20 cellular contexts compared by ENCODE assay signal in the genomic region with DNA sequence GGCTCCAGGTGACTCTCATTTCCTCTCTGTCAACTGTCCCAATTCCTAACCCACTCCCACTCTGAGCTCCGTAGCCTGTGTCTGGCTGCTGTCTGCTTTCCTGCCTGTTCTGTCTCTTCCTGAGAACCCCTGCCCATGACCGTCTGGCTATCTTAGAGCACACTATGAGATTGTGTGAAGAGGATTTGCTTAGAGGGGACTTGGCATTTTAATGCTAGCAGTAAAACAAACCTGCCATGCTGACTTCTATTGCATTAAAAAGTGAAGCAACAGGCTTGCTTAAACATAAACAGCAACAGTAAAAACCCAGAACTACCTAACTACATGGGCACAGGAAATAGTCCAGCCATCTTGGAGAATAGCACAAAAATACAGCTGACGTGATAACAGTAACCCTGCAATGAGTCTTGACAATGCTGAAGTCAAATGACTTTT.
A peak's percentile ranks its signal among the peaks of the same experiment; 100 is the strongest.
DNase-seq lines count a peak whose midpoint lies in the region; ATAC-seq and TF ChIP-seq lines count a peak whose summit lies in the region.
"Had no signal": no experiment of that assay in that cellular context is flagged by ENCODE, and none has a peak within 500 bp of the region (broad histone marks: within the 10 kb centered on the region; RNA-seq: fewer than 3 reads in every experiment).

No MANE protein-coding gene starts in this region.

- no peak overlapping the region for H3K4me3 Mint-ChIP-seq in GM23338
- H3K4me3 Mint-ChIP-seq: activated CD4-positive, alpha-beta memory T cell treated with anti-CD3 and anti-CD28 coated beads, Interleukin-2, amount 10 ng/mL, durations not matched to agents 7 days and 5 days; CD4-positive, alpha-beta memory T cell had no signal

- H3K4me3 ChIP-seq in subcutaneous abdominal adipose tissue (ENCODE audit: low read depth in 1 of 5, low read length in 5 of 5) (no peak overlapping the region), GM23338 (no peak overlapping the region)
- H3K4me3 ChIP-seq: colonic mucosa, thyroid gland had no signal

- H3K9me3 ChIP-seq in subcutaneous abdominal adipose tissue (ENCODE audit: control insufficient read depth in 5 of 5, low read length in 5 of 5): no peaks in the 10 kb centered on the region
- H3K9me3 ChIP-seq: colonic mucosa, thyroid gland had no signal

- no peaks in the 10 kb centered on the region for H3K9me3 Mint-ChIP-seq in GM23338
- H3K9me3 Mint-ChIP-seq: activated CD4-positive, alpha-beta memory T cell treated with anti-CD3 and anti-CD28 coated beads, Interleukin-2, amount 10 ng/mL, durations not matched to agents 7 days and 5 days had no signal

- no peaks in the 10 kb centered on the region for H3K27me3 ChIP-seq in subcutaneous abdominal adipose tissue (ENCODE audit: control insufficient read depth in 5 of 5, insufficient read depth in 4 of 5, low read length in 5 of 5)
- H3K27me3 ChIP-seq in GM23338 (ENCODE audit: insufficient read depth): no peaks in the 10 kb centered on the region
- H3K27me3 ChIP-seq: colonic mucosa, thyroid gland had no signal

- H3K36me3 ChIP-seq in subcutaneous abdominal adipose tissue (ENCODE audit: control insufficient read depth in 5 of 5, insufficient read depth in 5 of 5, low read length in 5 of 5) (no peaks in the 10 kb centered on the region), GM23338 (ENCODE audit: insufficient read depth) (no peaks in the 10 kb centered on the region)
- H3K36me3 ChIP-seq: colonic mucosa, thyroid gland had no signal

- DNase-seq in NOMO-1 treated with DMSO at 0.1 percent for 48 hours (lab: John Stamatoyannopoulos, UW; ENCODE audit: unreplicated experiment) (peak; percentile 53), NOMO-1 treated with dmso at 0.1 percent for 144 hours (lab: John Stamatoyannopoulos, UW; ENCODE audit: unreplicated experiment) (no peak), left kidney (ENCODE audit: low read depth, low spot score) (peak; percentile 43), GM23338 (ENCODE audit: low spot score) (no peak), NCI-H1436 treated with DMSO at 0.1 percent for 48 hours (lab: John Stamatoyannopoulos, UW) (no peak)
- DNase-seq: activated CD4-positive, alpha-beta memory T cell treated with anti-CD3 and anti-CD28 coated beads, Interleukin-2, amount 10 ng/mL, durations not matched to agents 7 days and 5 days; aorta; CD4-positive, alpha-beta memory T cell; colonic mucosa; EL; kidney glomerular epithelial cell; NCI-H2029 treated with DMSO at 0.1 percent for 48 hours; NCI-H526; SW 1271; thyroid gland had no signal

- TF ChIP-seq CTCF in VCaP (conservative IDR thresholded peaks at IDR 0.05): no peak
- TF ChIP-seq CTCF in GM23338 (conservative IDR thresholded peaks at IDR 0.05; ENCODE audit: low read depth in 2 of 2): no peak

- H2AFZ ChIP-seq in GM23338: no peak overlapping the region

- H3K27ac ChIP-seq in VCaP (peak overlapping the region; percentile 45), subcutaneous abdominal adipose tissue (ENCODE audit: low read depth, low read length) (peak overlapping the region; percentile 66), GM23338 (ENCODE audit: low read depth) (no peak overlapping the region)
- H3K27ac ChIP-seq: colonic mucosa, epithelial cell of prostate had no signal

- H3K79me2 ChIP-seq in GM23338 (replicated peaks; ENCODE audit: insufficient read depth): no peaks in the 10 kb centered on the region

- H3K4me1 ChIP-seq in subcutaneous abdominal adipose tissue (ENCODE audit: control insufficient read depth in 5 of 5, insufficient read depth in 5 of 5, low read length in 5 of 5) (peaks cover 22 to 86% (median 72%) of the 10 kb centered on the region in 5 donors), GM23338 (ENCODE audit: insufficient read depth) (peaks cover 3% of the 10 kb centered on the region; the same call in 1 of the 2 replicates)

- no peak overlapping the region for H3K9ac ChIP-seq in subcutaneous abdominal adipose tissue (ENCODE audit: low read length in 5 of 5)

- H3K4me1 Mint-ChIP-seq in GM23338: peaks cover 3% of the 10 kb centered on the region; the same call in 2 of the 3 replicates

- no peaks in the 10 kb centered on the region for H3K36me3 Mint-ChIP-seq in GM23338 (ENCODE audit: low read depth)

- no peak overlapping the region for H3K4me2 ChIP-seq in GM23338

- peaks cover 2% of the 10 kb centered on the region for H3K27me3 Mint-ChIP-seq in GM23338 (ENCODE audit: insufficient read depth, low read depth, poor library complexity)
- H3K27me3 Mint-ChIP-seq: activated CD4-positive, alpha-beta memory T cell treated with anti-CD3 and anti-CD28 coated beads, Interleukin-2, amount 10 ng/mL, durations not matched to agents 7 days and 5 days; CD4-positive, alpha-beta memory T cell had no signal

- H4K20me1 ChIP-seq in GM23338 (replicated peaks; ENCODE audit: insufficient read depth): no peaks in the 10 kb centered on the region

- no peak overlapping the region; the same call in 1 of the 2 replicates for H3K27ac Mint-ChIP-seq in GM23338
- H3K27ac Mint-ChIP-seq: activated CD4-positive, alpha-beta memory T cell treated with anti-CD3 and anti-CD28 coated beads, Interleukin-2, amount 10 ng/mL, durations not matched to agents 7 days and 5 days; CD4-positive, alpha-beta memory T cell had no signal

- no peak for ATAC-seq in GM23338
- no peak for ATAC-seq in HG02884 (IDR thresholded peaks at IDR 0.05; ENCODE audit: unreplicated experiment)
- ATAC-seq: Panc1 had no signal

- no peaks in the 10 kb centered on the region for H3F3A ChIP-seq in GM23338 (replicated peaks; ENCODE audit: low read depth)

- peaks cover 10% of the 10 kb centered on the region for H3K9me2 ChIP-seq in GM23338 (ENCODE audit: insufficient read depth)

TF ChIP-seq in GM23338, 12 proteins besides CTCF, POLR2A, EP300 and RAD21 (continues in another document):
- TF ChIP-seq ZNF331 (CRISPR knock-in tag; IDR thresholded peaks at IDR 0.05; ENCODE audit: low read depth) (no peak), POLR2AphosphoS5 (IDR thresholded peaks at IDR 0.05; ENCODE audit: low read depth) (no peak)
- TF ChIP-seq, protein P1, sequence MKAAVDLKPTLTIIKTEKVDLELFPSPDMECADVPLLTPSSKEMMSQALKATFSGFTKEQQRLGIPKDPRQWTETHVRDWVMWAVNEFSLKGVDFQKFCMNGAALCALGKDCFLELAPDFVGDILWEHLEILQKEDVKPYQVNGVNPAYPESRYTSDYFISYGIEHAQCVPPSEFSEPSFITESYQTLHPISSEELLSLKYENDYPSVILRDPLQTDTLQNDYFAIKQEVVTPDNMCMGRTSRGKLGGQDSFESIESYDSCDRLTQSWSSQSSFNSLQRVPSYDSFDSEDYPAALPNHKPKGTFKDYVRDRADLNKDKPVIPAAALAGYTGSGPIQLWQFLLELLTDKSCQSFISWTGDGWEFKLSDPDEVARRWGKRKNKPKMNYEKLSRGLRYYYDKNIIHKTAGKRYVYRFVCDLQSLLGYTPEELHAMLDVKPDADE (IDR thresholded peaks at IDR 0.05): no peak

Comparison
In these comparisons a context has a peak if more than half of its experiments do, and no peak if none do; other contexts are left out.
1. DNase-seq: peak in NOMO-1 treated with DMSO at 0.1 percent for 48 hours (single experiment) and left kidney (single experiment); none in NOMO-1 treated with dmso at 0.1 percent for 144 hours (single experiment), GM23338 (single experiment) and NCI-H1436 treated with DMSO at 0.1 percent for 48 hours (single experiment).